24 cellular contexts compared by ENCODE assay signal in the genomic region with DNA sequence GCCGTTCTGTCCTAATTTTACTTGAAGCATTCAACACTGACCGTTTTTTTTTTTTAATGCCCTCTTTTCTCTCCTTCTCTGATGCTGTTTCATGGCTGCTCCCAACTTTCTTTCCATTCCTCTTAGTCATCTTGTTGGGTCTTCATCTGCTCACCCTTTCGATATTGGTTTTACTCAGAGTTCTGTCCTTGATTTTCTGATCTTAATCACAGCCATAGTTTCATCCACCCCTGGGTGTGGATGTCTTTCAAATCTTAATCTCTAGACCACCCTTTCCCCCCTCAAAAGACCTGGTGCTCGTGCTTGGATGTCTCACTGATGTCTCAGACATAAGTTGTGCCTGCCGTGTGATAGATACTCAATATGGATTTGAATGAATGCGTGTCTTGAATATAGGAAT.
"Had no signal": no experiment of that assay in that cellular context is flagged by ENCODE, and none has a peak within 500 bp of the region (broad histone marks: within the 10 kb centered on the region; RNA-seq: fewer than 3 reads in every experiment).

No MANE protein-coding gene starts in this region.

- H3K27me3 Mint-ChIP-seq: IgD-negative memory B cell, T-cell had no signal

- H3K9me3 ChIP-seq: ascending aorta, body of pancreas had no signal

- H3K9me3 Mint-ChIP-seq: activated naive CD4-positive, alpha-beta T cell treated with anti-CD3 and anti-CD28 coated beads for 36 hours; activated T-cell treated with anti-CD3 and anti-CD28 coated beads, Interleukin-2, amount 50 U/mL, for 72 hours; IgD-negative memory B cell; T-cell had no signal

- H3K4me3 Mint-ChIP-seq: activated naive CD4-positive, alpha-beta T cell treated with anti-CD3 and anti-CD28 coated beads for 36 hours; activated T-cell treated with anti-CD3 and anti-CD28 coated beads, Interleukin-2, amount 50 U/mL, for 72 hours; IgD-negative memory B cell; T-cell had no signal

- DNase-seq: activated CD4-positive, alpha-beta T cell treated with anti-CD3 and anti-CD28 coated beads for 48 hours; activated CD4-positive, alpha-beta T cell treated with anti-CD3 and anti-CD28 coated beads, Interleukin-2, amount 50 U/mL, for 48 hours; activated CD4-positive, CD25-positive, alpha-beta regulatory T cell; activated CD8-positive, alpha-beta memory T cell treated with anti-CD3 and anti-CD28 coated beads for 24 hours; activated effector memory CD4-positive, alpha-beta T cell treated with Interleukin-2 at 50 U/mL for 16 hours; activated naive CD4-positive, alpha-beta T cell treated with anti-CD3 and anti-CD28 coated beads for 36 hours; activated T-cell treated with anti-CD3 and anti-CD28 coated beads, Interleukin-2, amount 50 U/mL, for 72 hours; amniotic stem cell; body of pancreas; KG1; NCI-H1092; NCI-H1417; NCI-H1694; NCI-H2029; NCI-H345; NCI-H510A; NCI-H69; NK-92 treated with Interleukin-12 subunit alpha and Interleukin-12 subunit beta, amount 100 ng/mL, for 24 hours; OCI-M1; RPMI8226; T-cell had no signal

- H3K27me3 ChIP-seq: ascending aorta, body of pancreas had no signal

- H3K4me3 ChIP-seq: ascending aorta, body of pancreas, SK-N-MC had no signal

- H3K27ac Mint-ChIP-seq: activated naive CD4-positive, alpha-beta T cell treated with anti-CD3 and anti-CD28 coated beads for 36 hours; T-cell had no signal
